In genomic region chr13:42153371-42153770, GRCh38 we compare ENCODE assay signal across 14 cellular contexts.
DNase-seq lines count a peak whose midpoint lies in the region; ATAC-seq, FAIRE-seq and TF ChIP-seq lines count a peak whose summit lies in the region.
"Had no signal": no experiment of that assay in that cellular context is flagged by ENCODE, and none has a peak within 500 bp of the region (broad histone marks: within the 10 kb centered on the region; RNA-seq: fewer than 3 reads in every experiment).

No MANE protein-coding gene starts in this region.

- no peak overlapping the region for H2BK5ac ChIP-seq in IMR-90 (ENCODE audit: low read depth, low read length, poor library complexity, severe bottlenecking)

- H2BK15ac ChIP-seq in IMR-90 (ENCODE audit: low read depth, low read length) = no peak overlapping the region

- H3K79me1 ChIP-seq in IMR-90 (ENCODE audit: low read depth in 1 of 2, low read length in 2 of 2) = peaks cover 4 to 13% of the 10 kb centered on the region in 2 experiments; a peak in 2 of 4 replicates

- DNase-seq in GM18507 (ENCODE audit: extremely low spot score, insufficient read length, low read depth) (no peak), IMR-90 (peak; percentile 18), endothelial cell of umbilical vein (ENCODE audit: low read depth, low spot score) (peak; percentile 50), NCI-H2029 (lab: John Stamatoyannopoulos, UW) (no peak), inferior parietal cortex (ENCODE audit: extremely low spot score) (no peak)
- DNase-seq: CD8-positive, alpha-beta memory T cell; NCI-H1092; NCI-H2107; NCI-H69; PC-9 had no signal

- H3K9ac ChIP-seq in IMR-90 (ENCODE audit: low read depth, low read length) = no peak overlapping the region
- no peak overlapping the region for H3K9ac ChIP-seq in endothelial cell of umbilical vein (replicated peaks; ENCODE audit: extremely low read depth, insufficient read depth, low read length)
- H3K9ac ChIP-seq in skeletal muscle satellite cell (ENCODE audit: low read depth, low read length) = no peak overlapping the region
- H3K9ac ChIP-seq: BLaER1 had no signal

- BruUV-seq in IMR-90 (replicated peaks; lab: Mats Ljungman, UMichigan) (no TSS peak), endothelial cell of umbilical vein (replicated peaks; lab: Mats Ljungman, UMichigan) (no TSS peak)

- H4K20me1 ChIP-seq in IMR-90 (ENCODE audit: insufficient read depth, low read length) (no peaks in the 10 kb centered on the region), endothelial cell of umbilical vein (replicated peaks; ENCODE audit: control insufficient read depth, extremely low read depth, insufficient read depth, low read length) (no peaks in the 10 kb centered on the region)
- H4K20me1 ChIP-seq: BLaER1 had no signal

- H2BK20ac ChIP-seq in IMR-90 (ENCODE audit: low read depth, low read length) = no peak overlapping the region

- no peaks in the 10 kb centered on the region; the same call in 1 of the 2 replicates for H3K9me1 ChIP-seq in IMR-90 (ENCODE audit: insufficient read depth, low read length)
- peaks cover 4% of the 10 kb centered on the region for H3K9me1 ChIP-seq in endothelial cell of umbilical vein (replicated peaks; ENCODE audit: control insufficient read depth, extremely low read depth, insufficient read depth, low read length)

- H3K4me3 ChIP-seq in IMR-90 (ENCODE audit: insufficient read depth, low read depth, low read length) (no peak overlapping the region), endothelial cell of umbilical vein (replicated peaks in 1 of 3; ENCODE audit: insufficient read depth in 1 of 3, low read depth in 1 of 3, low read length in 3 of 3) (no peak overlapping the region), skeletal muscle satellite cell (ENCODE audit: low read length) (no peak overlapping the region)
- H3K4me3 ChIP-seq: BLaER1, PC-9 had no signal

- H3K27me3 ChIP-seq in IMR-90 (ENCODE audit: control insufficient read depth, insufficient read depth, low read length) (no peaks in the 10 kb centered on the region), endothelial cell of umbilical vein (ENCODE audit: control insufficient read depth in 2 of 2, insufficient read depth in 2 of 2, low read length in 2 of 2) (no peaks in the 10 kb centered on the region), skeletal muscle satellite cell (ENCODE audit: control insufficient read depth, insufficient read depth, low read length) (no peaks in the 10 kb centered on the region)
- H3K27me3 ChIP-seq: BLaER1 had no signal

- no peak overlapping the region for H3K14ac ChIP-seq in IMR-90 (replicated peaks; ENCODE audit: low read depth, low read length)

- H3K36me3 ChIP-seq in IMR-90 (ENCODE audit: control insufficient read depth, insufficient read depth, low read length) (peaks cover 8% of the 10 kb centered on the region), endothelial cell of umbilical vein (ENCODE audit: control insufficient read depth in 2 of 2, extremely low read depth in 1 of 2, insufficient read depth in 2 of 2, low read length in 2 of 2) (no peaks in the 10 kb centered on the region), skeletal muscle satellite cell (ENCODE audit: insufficient read depth, low read length) (peaks cover 10% of the 10 kb centered on the region)

- no peaks in the 10 kb centered on the region for H3K9me3 ChIP-seq in IMR-90 (ENCODE audit: control insufficient read depth, insufficient read depth, low read length)
- H3K9me3 ChIP-seq in endothelial cell of umbilical vein (replicated peaks; ENCODE audit: control insufficient read depth, insufficient read depth, low read length) = no peaks in the 10 kb centered on the region
- no peaks in the 10 kb centered on the region for H3K9me3 ChIP-seq in skeletal muscle satellite cell (replicated peaks; ENCODE audit: low read length)
- H3K9me3 ChIP-seq: BLaER1 had no signal

- no peak overlapping the region for H3K4ac ChIP-seq in IMR-90 (ENCODE audit: low read depth, low read length)

- intact Hi-C loops in IMR-90 (cut with micrococcal nuclease) (no loop called here), endothelial cell of umbilical vein (cut with micrococcal nuclease) (no loop called here)

- no peak overlapping the region for H3K27ac ChIP-seq in IMR-90 (ENCODE audit: insufficient read depth, low read length)
- H3K27ac ChIP-seq in endothelial cell of umbilical vein (ENCODE audit: insufficient read depth, low read depth, low read length) = no peak overlapping the region
- H3K27ac ChIP-seq: BLaER1, PC-9 had no signal

- no peak overlapping the region for H4K8ac ChIP-seq in IMR-90 (ENCODE audit: low read depth in 2 of 2, low read length in 2 of 2)

- TF ChIP-seq POLR2A in IMR-90 (IDR thresholded peaks at IDR 0.05; ENCODE audit: low read depth, low read length) = no peak
- TF ChIP-seq POLR2A in endothelial cell of umbilical vein (IDR thresholded peaks at IDR 0.05; ENCODE audit: low read depth, low read length) = no peak

- H2AK5ac ChIP-seq in IMR-90 (ENCODE audit: low read depth, low read length) = no peak overlapping the region

- H4K5ac ChIP-seq in IMR-90 (ENCODE audit: low read depth, low read length) = no peak overlapping the region

- peaks cover 6% of the 10 kb centered on the region for H3K79me2 ChIP-seq in endothelial cell of umbilical vein (ENCODE audit: control insufficient read depth, insufficient read depth, low read length)

- in situ Hi-C loops in IMR-90 (cut with MboI; ENCODE audit: low sequenced_read_pairs) = no loop called here

- dilution Hi-C loops in IMR-90 (cut with HindIII; ENCODE audit: low sequenced_read_pairs, unreplicated experiment) = no loop called here
- dilution Hi-C loops in endothelial cell of umbilical vein (cut with MboI; ENCODE audit: extremely low pct_ligation_motif_present, low sequenced_read_pairs) = no loop called here

- no peak overlapping the region for H3K56ac ChIP-seq in IMR-90 (ENCODE audit: extremely low read depth, insufficient read depth, low read length)

- no peak overlapping the region for H2AK9ac ChIP-seq in IMR-90 (replicated peaks; ENCODE audit: low read depth, low read length, poor library complexity)

- no peak overlapping the region for H4K91ac ChIP-seq in IMR-90 (ENCODE audit: insufficient read depth, low read depth, low read length)

- TF ChIP-seq RAD21 in IMR-90 (IDR thresholded peaks at IDR 0.05; ENCODE audit: low read length) = no peak

- POLR2A ChIA-PET in IMR-90 (lab: Charles Lee; ENCODE audit: unreplicated experiment) (no interaction called here), endothelial cell of umbilical vein (lab: Charles Lee) (no interaction called here)

- CTCF ChIA-PET in IMR-90 (lab: Yijun Ruan, JAX) (no interaction called here), endothelial cell of umbilical vein (lab: Charles Lee) (interaction anchor here (0.6 to 1.2 kb wide), 3 partner anchors 9 to 16 kb away, joined by 3 to 6 read pairs (median 4); no protein-coding TSS in a partner anchor)

- TF ChIP-seq CTCF in IMR-90 (conservative IDR thresholded peaks at IDR 0.05; ENCODE audit: low read depth, low read length) (no peak), endothelial cell of umbilical vein (IDR thresholded peaks at IDR 0.05; ENCODE audit: extremely low read depth in 1 of 2, insufficient read depth in 1 of 2, low read depth in 1 of 2, low read length in 2 of 2) (no peak)

- H3K18ac ChIP-seq in IMR-90 (ENCODE audit: low read depth, low read length) = no peak overlapping the region

- no peak overlapping the region for H3K4me2 ChIP-seq in IMR-90 (ENCODE audit: low read depth, low read length)
- H3K4me2 ChIP-seq in endothelial cell of umbilical vein (ENCODE audit: insufficient read depth, low read length) = peak overlapping the region; percentile 41
- peak overlapping the region; percentile 24 for H3K4me2 ChIP-seq in skeletal muscle satellite cell (ENCODE audit: low read length)
- H3K4me2 ChIP-seq: BLaER1, PC-9 had no signal

- no peak overlapping the region for H2AFZ ChIP-seq in IMR-90 (replicated peaks; ENCODE audit: low read length, poor library complexity)
- H2AFZ ChIP-seq in endothelial cell of umbilical vein (ENCODE audit: low read depth, low read length) = no peak overlapping the region
- H2AFZ ChIP-seq: PC-9 had no signal

- peaks cover 4% of the 10 kb centered on the region; the same call in 1 of the 2 replicates for H3K4me1 ChIP-seq in IMR-90 (ENCODE audit: control insufficient read depth, insufficient read depth, low read length)
- peaks cover 15% of the 10 kb centered on the region for H3K4me1 ChIP-seq in endothelial cell of umbilical vein (ENCODE audit: control insufficient read depth, extremely low read depth, insufficient read depth, low read length)
- peaks cover 16% of the 10 kb centered on the region for H3K4me1 ChIP-seq in skeletal muscle satellite cell (ENCODE audit: control insufficient read depth, insufficient read depth, low read length)
- H3K4me1 ChIP-seq: BLaER1 had no signal

- peak; percentile 24 for FAIRE-seq in GM18507 (lab: Jason Lieb, UNC)
- peak; percentile 42 for FAIRE-seq in endothelial cell of umbilical vein (lab: Jason Lieb, UNC)
- FAIRE-seq: HTR-8/SVneo had no signal

- H2BK120ac ChIP-seq in IMR-90 (ENCODE audit: low read depth, low read length) = no peak overlapping the region

- H3K23ac ChIP-seq in IMR-90 (ENCODE audit: low read depth, low read length) = no peak overlapping the region

- ATAC-seq in IMR-90 (ENCODE audit: low read depth) (peak; percentile 27; the same call in 1 of the 2 replicates), GM19397 (IDR thresholded peaks at IDR 0.05; ENCODE audit: unreplicated experiment) (no peak)

TF ChIP-seq in IMR-90, 13 proteins besides CTCF, POLR2A, EP300 and RAD21 (continues in another document):
- TF ChIP-seq MAZ (IDR thresholded peaks at IDR 0.05; ENCODE audit: borderline replicate concordance, low read depth, low read length) (no peak), BHLHE40 (IDR thresholded peaks at IDR 0.05; ENCODE audit: low read depth, low read length) (no peak), CHD1 (IDR thresholded peaks at IDR 0.05; ENCODE audit: low read depth, low read length) (no peak), RCOR1 (IDR thresholded peaks at IDR 0.05; ENCODE audit: insufficient replicate concordance, low read length) (no peak), CEBPB (IDR thresholded peaks at IDR 0.05; ENCODE audit: low read depth, low read length) (no peak), MXI1 (IDR thresholded peaks at IDR 0.05; ENCODE audit: borderline replicate concordance, low read depth, low read length) (no peak), RFX5 (IDR thresholded peaks at IDR 0.05; ENCODE audit: low read depth, low read length) (no peak)

TF ChIP-seq in endothelial cell of umbilical vein, 7 proteins besides CTCF, POLR2A, EP300 and RAD21 (continues in another document):
- TF ChIP-seq MYC (IDR thresholded peaks at IDR 0.05; ENCODE audit: low read depth, low read length) (no peak), MAX (IDR thresholded peaks at IDR 0.05; ENCODE audit: insufficient read depth, insufficient read length) (no peak), EZH2 (IDR thresholded peaks at IDR 0.05; ENCODE audit: borderline replicate concordance, low read depth, low read length, severe bottlenecking) (no peak), JUN (IDR thresholded peaks at IDR 0.05; ENCODE audit: borderline replicate concordance, insufficient read depth, insufficient read length, low read depth) (no peak), FOS (IDR thresholded peaks at IDR 0.05; ENCODE audit: borderline replicate concordance, insufficient read depth, low read length) (no peak)

Comparison
In these comparisons a context has a peak if more than half of its experiments do, and no peak if none do; other contexts are left out.
1. DNase-seq: peak in IMR-90 (single experiment) and endothelial cell of umbilical vein (single experiment); none in GM18507 (single experiment), NCI-H2029 (single experiment) and inferior parietal cortex (single experiment).